In the genomic region with DNA sequence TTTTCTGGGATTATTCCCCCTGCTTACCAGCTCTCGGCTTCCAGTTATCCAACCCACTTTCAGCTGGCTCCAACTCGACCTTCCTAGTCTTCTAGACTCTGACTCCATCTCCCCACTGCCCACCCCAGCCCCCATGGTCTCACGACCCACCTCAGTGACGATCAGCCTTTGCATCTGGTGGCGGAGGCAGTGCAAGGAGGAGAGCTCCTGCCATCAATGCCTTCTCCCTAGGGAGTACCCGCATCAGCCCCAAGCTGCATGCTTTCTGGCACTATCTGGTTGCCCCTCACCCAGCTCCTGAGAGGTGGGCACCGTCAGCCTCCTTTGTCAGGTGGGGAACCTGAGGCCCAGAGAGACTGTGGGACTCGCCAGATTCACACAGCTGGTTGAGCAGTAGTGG, we compare ENCODE assay signal across 31 cellular contexts.
"Had no signal": no experiment of that assay in that cellular context is flagged by ENCODE, and none has a peak within 500 bp of the region (broad histone marks: within the 10 kb centered on the region; RNA-seq: fewer than 3 reads in every experiment).

No MANE protein-coding gene starts in this region.

- H3K9me3 Mint-ChIP-seq: activated B cell treated with CpG ODN at 0.5 μM for 24 hours; activated CD4-positive, alpha-beta memory T cell treated with anti-CD3 and anti-CD28 coated beads for 36 hours; activated naive CD8-positive, alpha-beta T cell treated with anti-CD3 and anti-CD28 coated beads for 36 hours; activated T-cell treated with anti-CD3 and anti-CD28 coated beads, Interleukin-2, amount 50 U/mL, for 4 hours; activated T-helper 1 cell treated with anti-CD3 and anti-CD28 coated beads, Interleukin-12 subunit alpha, Interleukin-12 subunit beta, Interleukin-2, Interleukin-4 antibody, amounts not matched to agents 30 ng/mL and 10 ng/mL and 1 ng/mL, durations not matched to agents 14 hours and 24 hours and 36 hours had no signal

- H3K4me3 Mint-ChIP-seq: activated B cell treated with CpG ODN at 0.5 μM for 24 hours; activated CD4-positive, alpha-beta memory T cell treated with anti-CD3 and anti-CD28 coated beads for 36 hours; activated naive CD8-positive, alpha-beta T cell treated with anti-CD3 and anti-CD28 coated beads for 36 hours; activated T-cell treated with anti-CD3 and anti-CD28 coated beads, Interleukin-2, amount 50 U/mL, for 4 hours; activated T-helper 1 cell treated with anti-CD3 and anti-CD28 coated beads, Interleukin-12 subunit alpha, Interleukin-12 subunit beta, Interleukin-2, Interleukin-4 antibody, amounts not matched to agents 30 ng/mL and 10 ng/mL and 1 ng/mL, durations not matched to agents 14 hours and 24 hours and 36 hours had no signal

- H3K27ac ChIP-seq: brain microvascular endothelial cell, VCaP had no signal

- H3K27ac Mint-ChIP-seq: activated B cell treated with CpG ODN at 0.5 μM for 24 hours; activated CD4-positive, alpha-beta memory T cell treated with anti-CD3 and anti-CD28 coated beads for 36 hours; activated naive CD8-positive, alpha-beta T cell treated with anti-CD3 and anti-CD28 coated beads for 36 hours; activated T-helper 1 cell treated with anti-CD3 and anti-CD28 coated beads, Interleukin-12 subunit alpha, Interleukin-12 subunit beta, Interleukin-2, Interleukin-4 antibody, amounts not matched to agents 30 ng/mL and 10 ng/mL and 1 ng/mL, durations not matched to agents 14 hours and 24 hours and 36 hours had no signal

- H3K4me1 Mint-ChIP-seq: activated B cell treated with CpG ODN at 0.5 μM for 24 hours; activated naive CD8-positive, alpha-beta T cell treated with anti-CD3 and anti-CD28 coated beads for 36 hours had no signal

- H3K36me3 ChIP-seq: brain microvascular endothelial cell had no signal

- DNase-seq: activated B cell treated with CpG ODN at 0.5 μM for 24 hours; activated CD4-positive, alpha-beta memory T cell treated with anti-CD3 and anti-CD28 coated beads for 36 hours; activated CD4-positive, alpha-beta T cell treated with anti-CD3 and anti-CD28 coated beads for 4 hours; activated CD4-positive, alpha-beta T cell treated with anti-CD3 and anti-CD28 coated beads, Interleukin-2, amount 50 U/mL, for 1 hour; activated CD4-positive, CD25-positive, alpha-beta regulatory T cell treated with anti-CD3 and anti-CD28 coated beads, Interleukin-2, amount 50 U/mL, for 72 hours; activated CD8-positive, alpha-beta memory T cell treated with anti-CD3 and anti-CD28 coated beads, Interleukin-2, amount 50 U/mL, for 4 hours; activated naive CD4-positive, alpha-beta T cell; activated naive CD4-positive, alpha-beta T cell treated with anti-CD3 and anti-CD28 coated beads, Interleukin-2, amount 50 U/mL, for 16 hours; activated naive CD8-positive, alpha-beta T cell treated with anti-CD3 and anti-CD28 coated beads for 36 hours; activated T-cell treated with anti-CD3 and anti-CD28 coated beads for 4 hours; activated T-cell treated with anti-CD3 and anti-CD28 coated beads, Interleukin-2, amount 50 U/mL, for 4 hours; amniotic stem cell; aorta; brain microvascular endothelial cell; central memory CD4-positive, alpha-beta T cell; NCI-H1092 treated with DMSO at 0.1 percent for 48 hours; NCI-H1417; NCI-H146; NCI-H187; NCI-H2029 treated with DMSO at 0.1 percent for 48 hours; NCI-H226; NCI-H446 treated with DMSO at 0.1 percent for 48 hours; NCI-H524; SHP77 treated with DMSO at 0.1 percent for 48 hours; T-helper 1 cell; T-helper 2 cell; T-helper 9 cell had no signal

- ATAC-seq: activated T-cell treated with anti-CD3 and anti-CD28 coated beads, Interleukin-2, amount 50 U/mL, for 4 hours; Panc1; SK-N-SH treated with all-trans-retinoic acid at 6 μM for 48 hours had no signal

- H3K27me3 ChIP-seq: brain microvascular endothelial cell had no signal

- H3K36me3 Mint-ChIP-seq: activated CD4-positive, alpha-beta memory T cell treated with anti-CD3 and anti-CD28 coated beads for 36 hours; activated naive CD8-positive, alpha-beta T cell treated with anti-CD3 and anti-CD28 coated beads for 36 hours had no signal
